ENCODE assay signal across 8 cellular contexts in genomic region chr3:72887378-72887722, GRCh38. TPM values are rescaled to one million over a fixed set of nuclear protein-coding genes. Genes with fewer than 3 reads are reported as not detected.
A peak's percentile ranks its signal among the peaks of the same experiment; 100 is the strongest.
DNase-seq lines count a peak whose midpoint lies in the region; ATAC-seq and TF ChIP-seq lines count a peak whose summit lies in the region.

No MANE protein-coding gene starts in this region.

- peaks cover 3% of the 10 kb centered on the region for H3K27me3 ChIP-seq in suprapubic skin

- H3K4me1 Mint-ChIP-seq in T-helper 1 cell treated with Interleukin-12 subunit alpha and Interleukin-12 subunit beta and Interleukin-4 antibody, amounts not matched to agents 30 μg/mL and 1 μg/mL, for 36 hours (ENCODE audit: low read depth), result peaks cover 7% of the 10 kb centered on the region
- H3K4me1 Mint-ChIP-seq in activated T-helper 2 cell treated with anti-CD3 and anti-CD28 coated beads, Interferon-gamma antibody, Interleukin-2, Interleukin-4, amounts not matched to agents 10 μg/mL and 5 μg/mL and 100 μg/mL, durations not matched to agents 14 hours and 24 hours and 36 hours (ENCODE audit: low read depth), result peaks cover 8% of the 10 kb centered on the region

- TF ChIP-seq CTCF in suprapubic skin (IDR thresholded peaks at IDR 0.05), result no peak

- DNase-seq in T-helper 1 cell, result no peak
- DNase-seq in activated T-helper 2 cell treated with anti-CD3 and anti-CD28 coated beads, Interferon-gamma antibody, Interleukin-2, Interleukin-4, amounts not matched to agents 10 μg/mL and 5 μg/mL and 100 μg/mL, durations not matched to agents 14 hours and 24 hours and 36 hours (ENCODE audit: low spot score), result no peak
- peak; percentile 22 for DNase-seq in inferior parietal cortex (ENCODE audit: extremely low spot score)
- DNase-seq in suprapubic skin (ENCODE audit: low spot score in 2 of 2), result no peak
- DNase-seq in HUDEP-2 (lab: John Stamatoyannopoulos, UW; ENCODE audit: unreplicated experiment in 76 of 76), result no peak
- DNase-seq in stimulated activated naive CD4-positive, alpha-beta T cell treated with Interleukin-2 at 50 U/mL for 16 hours (lab: John Stamatoyannopoulos, UW), result no peak

- H3K4me1 ChIP-seq in suprapubic skin, result peaks cover 39% of the 10 kb centered on the region

- H3K4me3 Mint-ChIP-seq in T-helper 1 cell treated with Interleukin-12 subunit alpha and Interleukin-12 subunit beta and Interleukin-4 antibody, amounts not matched to agents 30 μg/mL and 1 μg/mL, for 36 hours, result peak overlapping the region; percentile 75
- peak overlapping the region; percentile 80 for H3K4me3 Mint-ChIP-seq in activated T-helper 2 cell treated with anti-CD3 and anti-CD28 coated beads, Interferon-gamma antibody, Interleukin-2, Interleukin-4, amounts not matched to agents 10 μg/mL and 5 μg/mL and 100 μg/mL, durations not matched to agents 14 hours and 24 hours and 36 hours (ENCODE audit: low read depth)

- H3K4me3 ChIP-seq in suprapubic skin, result peak overlapping the region; percentile 59

- H3K9me3 Mint-ChIP-seq in T-helper 1 cell treated with Interleukin-12 subunit alpha and Interleukin-12 subunit beta and Interleukin-4 antibody, amounts not matched to agents 30 μg/mL and 1 μg/mL, for 36 hours, result peaks cover 8% of the 10 kb centered on the region
- H3K9me3 Mint-ChIP-seq in activated T-helper 2 cell treated with anti-CD3 and anti-CD28 coated beads, Interferon-gamma antibody, Interleukin-2, Interleukin-4, amounts not matched to agents 10 μg/mL and 5 μg/mL and 100 μg/mL, durations not matched to agents 14 hours and 24 hours and 36 hours, result peaks cover 5% of the 10 kb centered on the region

- 3% methylated on average over 6 of the region's 6 CpGs for WGBS in suprapubic skin

- no peak for TF ChIP-seq EP300 in suprapubic skin (IDR thresholded peaks at IDR 0.05)

- peak overlapping the region; percentile 45 for H3K27ac ChIP-seq in suprapubic skin

- peaks cover 74% of the 10 kb centered on the region for H3K27me3 Mint-ChIP-seq in T-helper 1 cell treated with Interleukin-12 subunit alpha and Interleukin-12 subunit beta and Interleukin-4 antibody, amounts not matched to agents 30 μg/mL and 1 μg/mL, for 36 hours (ENCODE audit: low read depth)
- peaks cover 80% of the 10 kb centered on the region for H3K27me3 Mint-ChIP-seq in activated T-helper 2 cell treated with anti-CD3 and anti-CD28 coated beads, Interferon-gamma antibody, Interleukin-2, Interleukin-4, amounts not matched to agents 10 μg/mL and 5 μg/mL and 100 μg/mL, durations not matched to agents 14 hours and 24 hours and 36 hours (ENCODE audit: low read depth)

- no peak overlapping the region for H3K27ac Mint-ChIP-seq in T-helper 1 cell treated with Interleukin-12 subunit alpha and Interleukin-12 subunit beta and Interleukin-4 antibody, amounts not matched to agents 30 μg/mL and 1 μg/mL, for 36 hours
- H3K27ac Mint-ChIP-seq in activated T-helper 2 cell treated with anti-CD3 and anti-CD28 coated beads, Interferon-gamma antibody, Interleukin-2, Interleukin-4, amounts not matched to agents 10 μg/mL and 5 μg/mL and 100 μg/mL, durations not matched to agents 14 hours and 24 hours and 36 hours, result no peak overlapping the region

- no peaks in the 10 kb centered on the region for H3K36me3 Mint-ChIP-seq in T-helper 1 cell treated with Interleukin-12 subunit alpha and Interleukin-12 subunit beta and Interleukin-4 antibody, amounts not matched to agents 30 μg/mL and 1 μg/mL, for 36 hours (ENCODE audit: low read depth)
- H3K36me3 Mint-ChIP-seq in activated T-helper 2 cell treated with anti-CD3 and anti-CD28 coated beads, Interferon-gamma antibody, Interleukin-2, Interleukin-4, amounts not matched to agents 10 μg/mL and 5 μg/mL and 100 μg/mL, durations not matched to agents 14 hours and 24 hours and 36 hours (ENCODE audit: low read depth), result no peaks in the 10 kb centered on the region

- no peaks in the 10 kb centered on the region for H3K9me3 ChIP-seq in suprapubic skin

- intact Hi-C loops in activated T-helper 2 cell treated with anti-CD3 and anti-CD28 coated beads, Interferon-gamma antibody, Interleukin-2, Interleukin-4, amounts not matched to agents 10 μg/mL and 5 μg/mL and 100 μg/mL, durations not matched to agents 14 hours and 24 hours and 36 hours (cut with micrococcal nuclease), result loop anchor here (5.0 kb wide), 1 partner anchor 40 kb away; the partner anchor contains the start of gene SHQ1

- H3K36me3 ChIP-seq in suprapubic skin, result no peaks in the 10 kb centered on the region

- TF ChIP-seq POLR2A in suprapubic skin (IDR thresholded peaks at IDR 0.05), result no peak

- no peak for ATAC-seq in GM18868 (IDR thresholded peaks at IDR 0.05; ENCODE audit: unreplicated experiment)

RNA-seq across cellular contexts. Expression of gene GXYLT2, which starts 0.5 kb away (rescaled TPM):
- 0.05 TPM in 1 of 2 replicates, not detected in the other for total RNA-seq in activated T-helper 2 cell treated with anti-CD3 and anti-CD28 coated beads, Interferon-gamma antibody, Interleukin-2, Interleukin-4, amounts not matched to agents 10 μg/mL and 5 μg/mL and 100 μg/mL, durations not matched to agents 14 hours and 24 hours and 36 hours
- total RNA-seq in suprapubic skin, result 10 to 100 TPM in 1 of 4 donors, 1 to 10 TPM in 2, under 1 TPM in 1; 0.72 to 18.6 (median 2.1) TPM

RNA-seq across cellular contexts. Expression of gene SHQ1, which starts 39.1 kb away (rescaled TPM):
- total RNA-seq in activated T-helper 2 cell treated with anti-CD3 and anti-CD28 coated beads, Interferon-gamma antibody, Interleukin-2, Interleukin-4, amounts not matched to agents 10 μg/mL and 5 μg/mL and 100 μg/mL, durations not matched to agents 14 hours and 24 hours and 36 hours, result 29.0 and 31.2 TPM in 2 replicates
- total RNA-seq in suprapubic skin, result 10 to 100 TPM in 3 of 4 donors, 1 to 10 TPM in 1; 8.7 to 26.1 (median 13.5) TPM
